Comparison of ENCODE assay signal across 8 cellular contexts in genomic region chr19:15331419-15332310, GRCh38. TPM values are rescaled to one million over a fixed set of nuclear protein-coding genes. Genes with fewer than 3 reads are reported as not detected.
DNase-seq lines count a peak whose midpoint lies in the region; ATAC-seq and TF ChIP-seq lines count a peak whose summit lies in the region.

No MANE protein-coding gene starts in this region.

- H3K27ac Mint-ChIP-seq in activated T-cell treated with anti-CD3 and anti-CD28 coated beads, Interleukin-2, amount 50 U/mL, for 24 hours: peak overlapping the region; percentile 97
- H3K27ac Mint-ChIP-seq in natural killer cell: peak overlapping the region; percentile 94 to 97

- no peaks in the 10 kb centered on the region for H3K27me3 Mint-ChIP-seq in activated T-cell treated with anti-CD3 and anti-CD28 coated beads, Interleukin-2, amount 50 U/mL, for 24 hours
- H3K27me3 Mint-ChIP-seq in natural killer cell (ENCODE audit: low read depth in 2 of 2): no peaks in the 10 kb centered on the region

- peaks cover 3% of the 10 kb centered on the region for H3K4me1 ChIP-seq in NT2/D1 (ENCODE audit: insufficient read depth, insufficient read length)
- H3K4me1 ChIP-seq in esophagus muscularis mucosa: peaks cover 55 to 63% (median 57%) of the 10 kb centered on the region in 4 donors

- DNase-seq in NT2/D1 (ENCODE audit: low read depth, low spot score) (no peak), esophagus muscularis mucosa (ENCODE audit: extremely low spot score) (no peak), natural killer cell (peak; percentile 72), amniotic stem cell (lab: John Stamatoyannopoulos, UW) (no peak)
- DNase-seq in activated T-cell treated with anti-CD3 and anti-CD28 coated beads, Interleukin-2, amount 50 U/mL, for 24 hours: peak; percentile 80
- peak; percentile 70 for DNase-seq in stimulated activated naive CD8-positive, alpha-beta T cell treated with anti-CD3 and anti-CD28 coated beads, Interleukin-15, Interleukin-2, amounts not matched to agents 100 U/mL and 50 U/mL, for 24 hours

- no peaks in the 10 kb centered on the region for H3K9me3 Mint-ChIP-seq in activated T-cell treated with anti-CD3 and anti-CD28 coated beads, Interleukin-2, amount 50 U/mL, for 24 hours
- no peaks in the 10 kb centered on the region for H3K9me3 Mint-ChIP-seq in natural killer cell

- peaks cover 47% of the 10 kb centered on the region for H3K36me3 Mint-ChIP-seq in activated T-cell treated with anti-CD3 and anti-CD28 coated beads, Interleukin-2, amount 50 U/mL, for 24 hours (ENCODE audit: low read depth)
- no peaks in the 10 kb centered on the region for H3K36me3 Mint-ChIP-seq in natural killer cell

- peaks cover 56% of the 10 kb centered on the region for H3K4me1 Mint-ChIP-seq in activated T-cell treated with anti-CD3 and anti-CD28 coated beads, Interleukin-2, amount 50 U/mL, for 24 hours (ENCODE audit: low read depth)
- peaks cover 50 to 51% of the 10 kb centered on the region in 2 donors for H3K4me1 Mint-ChIP-seq in natural killer cell

- H3K36me3 ChIP-seq in NT2/D1 (ENCODE audit: insufficient read depth, insufficient read length, low read length) (peaks cover 8% of the 10 kb centered on the region), esophagus muscularis mucosa (no peaks in the 10 kb centered on the region)

- no peak for TF ChIP-seq POLR2A in esophagus muscularis mucosa (IDR thresholded peaks at IDR 0.05; ENCODE audit: low read depth)

- H3K9me3 ChIP-seq in NT2/D1 (ENCODE audit: insufficient read depth, low read length): no peaks in the 10 kb centered on the region
- H3K9me3 ChIP-seq in esophagus muscularis mucosa: no peaks in the 10 kb centered on the region

- ATAC-seq in GM18502 (IDR thresholded peaks at IDR 0.05; ENCODE audit: poor library complexity, unreplicated experiment) (peak; percentile 36), HG02759 (IDR thresholded peaks at IDR 0.05; ENCODE audit: unreplicated experiment) (peak; percentile 46), natural killer cell (peak; percentile 57 to 76 (median 70))
- peak; percentile 44 for ATAC-seq in stimulated activated naive CD8-positive, alpha-beta T cell treated with anti-CD3 and anti-CD28 coated beads, Interleukin-15, Interleukin-2, amounts not matched to agents 100 U/mL and 50 U/mL, for 24 hours

- H3K9ac ChIP-seq in NT2/D1 (ENCODE audit: insufficient read length, low read depth): peak overlapping the region; percentile 97

- peak overlapping the region; percentile 95 for H3K4me3 Mint-ChIP-seq in activated T-cell treated with anti-CD3 and anti-CD28 coated beads, Interleukin-2, amount 50 U/mL, for 24 hours
- peak overlapping the region; percentile 98 for H3K4me3 Mint-ChIP-seq in natural killer cell

- WGBS in esophagus muscularis mucosa: 0% methylated on average over 9 of the region's 122 CpGs

- peak overlapping the region; percentile 97 for H3K4me3 ChIP-seq in NT2/D1 (ENCODE audit: insufficient read length, low read depth)
- H3K4me3 ChIP-seq in esophagus muscularis mucosa: peak overlapping the region; percentile 92 to 99 (median 94)

- H3K27me3 ChIP-seq in NT2/D1 (ENCODE audit: insufficient read depth, insufficient read length) (no peaks in the 10 kb centered on the region), esophagus muscularis mucosa (no peaks in the 10 kb centered on the region)

- intact Hi-C loops in esophagus muscularis mucosa (cut with DNase I) (loop anchor here (2.0 kb wide), 1 partner anchor 67 kb away; no protein-coding TSS in a partner anchor), natural killer cell (cut with micrococcal nuclease) (loop anchor here (2.0 kb wide), 2 partner anchors 47 to 67 kb away; partner anchors contain the start of gene AKAP8)

- no peak for TF ChIP-seq EP300 in esophagus muscularis mucosa (IDR thresholded peaks at IDR 0.05)

- no peak for TF ChIP-seq CTCF in esophagus muscularis mucosa (IDR thresholded peaks at IDR 0.05)
- no peak for TF ChIP-seq CTCF in natural killer cell (IDR thresholded peaks at IDR 0.05)

- H3K27ac ChIP-seq in esophagus muscularis mucosa (replicated peaks in 1 of 4): peak overlapping the region; percentile 87 to 96 (median 94)

RNA-seq across cellular contexts. Expression of gene BRD4, which starts 0.7 kb away (rescaled TPM):
- total RNA-seq in esophagus muscularis mucosa (10 to 100 TPM; 34.1 to 48.1 (median 37.5) TPM), natural killer cell (100 to 1,000 TPM in 1 of 3 donors, 10 to 100 TPM in 2; 91.9 to 116 (median 98.3) TPM)

RNA-seq across cellular contexts. Expression of gene AKAP8, which starts 47.9 kb away (rescaled TPM):
- total RNA-seq in esophagus muscularis mucosa (10 to 100 TPM; 25.2 to 34.3 (median 29.6) TPM), natural killer cell (10 to 100 TPM; 65.3 to 87.6 (median 76.9) TPM)

Comparison
In these comparisons a context has a peak if more than half of its experiments do, and no peak if none do; other contexts are left out.
1. DNase-seq: peak in activated T-cell treated with anti-CD3 and anti-CD28 coated beads, Interleukin-2, amount 50 U/mL, for 24 hours (single experiment), natural killer cell (single experiment) and stimulated activated naive CD8-positive, alpha-beta T cell treated with anti-CD3 and anti-CD28 coated beads, Interleukin-15, Interleukin-2, amounts not matched to agents 100 U/mL and 50 U/mL, for 24 hours (single experiment); none in NT2/D1 (single experiment), esophagus muscularis mucosa (single experiment) and amniotic stem cell (single experiment).
2. Peak in every context shown above with its lines, with median percentiles within 50 percentile points of each other: ATAC-seq.